8 cellular contexts compared by ENCODE assay signal in genomic region chr19:49591731-49592485, GRCh38. TPM values are rescaled to one million over a fixed set of nuclear protein-coding genes. Genes with fewer than 3 reads are reported as not detected.
A peak's percentile ranks its signal among the peaks of the same experiment; 100 is the strongest.
DNase-seq lines count a peak whose midpoint lies in the region; ATAC-seq and TF ChIP-seq lines count a peak whose summit lies in the region.

No MANE protein-coding gene starts in this region.

- H3K36me3 ChIP-seq in CD4-positive, alpha-beta memory T cell (ENCODE audit: insufficient read depth, low read length) = peaks cover 16% of the 10 kb centered on the region
- H3K36me3 ChIP-seq in SK-N-SH (replicated peaks in 1 of 2; ENCODE audit: control insufficient read depth in 1 of 2, insufficient read depth in 2 of 2, low read length in 1 of 2) (peaks cover 12 to 26% of the 10 kb centered on the region in 2 experiments), skeletal muscle tissue (ENCODE audit: control insufficient read depth in 3 of 3, insufficient read depth in 3 of 3, low read length in 3 of 3) (peaks cover 0 to 12% (median 4%) of the 10 kb centered on the region in 3 donors)

- no peaks in the 10 kb centered on the region for H3K9me2 ChIP-seq in SK-N-SH

- H3K4me1 Mint-ChIP-seq in CD4-positive, alpha-beta memory T cell = peaks cover 21 to 48% (median 31%) of the 10 kb centered on the region in 4 donors

- peak overlapping the region; percentile 74 to 77 for H3K4me3 ChIP-seq in CD4-positive, alpha-beta memory T cell (ENCODE audit: low read length in 2 of 2)
- H3K4me3 ChIP-seq in HL-60 (replicated peaks; ENCODE audit: insufficient read depth, low read length) (peak overlapping the region; percentile 93), SK-N-SH (ENCODE audit: low read depth in 2 of 2, low read length in 1 of 2) (peak overlapping the region; percentile 79 to 90), astrocyte of the spinal cord (ENCODE audit: low read depth, low read length) (peak overlapping the region; percentile 82), iPS-18c (ENCODE audit: insufficient read depth, low read depth, low read length) (peak overlapping the region; percentile 84), skeletal muscle tissue (ENCODE audit: low read length in 3 of 3) (peak overlapping the region; percentile 79 to 84 (median 81))

- no peak for TF ChIP-seq EP300 in SK-N-SH (IDR thresholded peaks at IDR 0.05; ENCODE audit: borderline replicate concordance in 1 of 2, low read depth in 1 of 2, low read length in 1 of 2)

- CTCF ChIA-PET in CD4-positive, alpha-beta memory T cell (lab: Charles Lee; ENCODE audit: partially characterized antibody) = interaction anchor here (1.5 to 2.7 kb wide), 3 partner anchors 12 to 84 kb away, joined by 5 to 12 read pairs (median 11); partner anchors contain the start of genes NOSIP, PRMT1 and PRRG2
- CTCF ChIA-PET in SK-N-SH (lab: Yijun Ruan, JAX) = interaction anchor here (1.0 kb wide), 2 partner anchors 40 to 80 kb away, joined by 3 read pairs; no protein-coding TSS in a partner anchor

- POLR2A ChIA-PET in CD4-positive, alpha-beta memory T cell (lab: Charles Lee; ENCODE audit: partially characterized antibody) = interaction anchor here (0.8 to 7.9 kb wide), 14 partner anchors 12 to 1140 kb away, joined by 3 to 116 read pairs (median 5); partner anchors contain the start of genes ALDH16A1, BCL2L12, IRF3 and NOSIP
- POLR2A ChIA-PET in SK-N-SH (lab: Yijun Ruan, JAX) = interaction anchor here (0.6 to 1.1 kb wide), 3 partner anchors 9 to 48 kb away, joined by 3 read pairs; partner anchors contain the start of gene RRAS

- intact Hi-C loops in CD4-positive, alpha-beta memory T cell (cut with micrococcal nuclease) = loop anchor here (2.0 to 5.0 kb wide), 2 partner anchors 175 to 285 kb away; partner anchors contain the start of genes AKT1S1, AP2A1 and TBC1D17

- H3K9ac ChIP-seq in SK-N-SH (peak overlapping the region; percentile 88), skeletal muscle tissue (ENCODE audit: low read depth in 1 of 3, low read length in 3 of 3) (peak overlapping the region; percentile 57 to 82 (median 75))

- H3K4me1 ChIP-seq in CD4-positive, alpha-beta memory T cell (ENCODE audit: insufficient read depth, low read length) = peaks cover 23% of the 10 kb centered on the region
- H3K4me1 ChIP-seq in SK-N-SH (ENCODE audit: control insufficient read depth in 1 of 2, insufficient read depth in 2 of 2, low read depth in 1 of 2, low read length in 1 of 2) (peaks cover 0 to 12% of the 10 kb centered on the region in 2 experiments; a peak in 1 of 4 replicates), skeletal muscle tissue (ENCODE audit: control insufficient read depth in 3 of 3, insufficient read depth in 3 of 3, low read length in 3 of 3) (peaks cover 16 to 28% (median 22%) of the 10 kb centered on the region in 3 donors)

- peaks cover 29% of the 10 kb centered on the region for H4K20me1 ChIP-seq in SK-N-SH (ENCODE audit: insufficient read depth)

- peak overlapping the region; percentile 84 to 98 (median 93) for H3K27ac Mint-ChIP-seq in CD4-positive, alpha-beta memory T cell

- H3K36me3 Mint-ChIP-seq in CD4-positive, alpha-beta memory T cell = peaks cover 6 to 30% of the 10 kb centered on the region in 2 donors

- no peak for TF ChIP-seq RAD21 in SK-N-SH (IDR thresholded peaks at IDR 0.05; ENCODE audit: low read length)

- peaks cover 29% of the 10 kb centered on the region for H3F3A ChIP-seq in SK-N-SH (replicated peaks; ENCODE audit: insufficient read depth)

- 1% methylated on average over 19 of the region's 51 CpGs for WGBS in SK-N-SH (ENCODE audit: low lambda C conversion rate)

- H3K4me2 ChIP-seq in SK-N-SH = peak overlapping the region; percentile 98

- DNase-seq in CD4-positive, alpha-beta memory T cell = peak; percentile 41 to 61 (median 50)
- peak; percentile 49 to 76 for DNase-seq in HL-60 (ENCODE audit: low read depth in 1 of 2, low spot score in 1 of 2)
- peak; percentile 62 for DNase-seq in SK-N-SH
- peak; percentile 45 for DNase-seq in astrocyte of the spinal cord (ENCODE audit: low read depth, low spot score)
- no peak for DNase-seq in epidermal melanocyte (ENCODE audit: insufficient read length, low spot score)

- H3K27me3 ChIP-seq in CD4-positive, alpha-beta memory T cell (ENCODE audit: insufficient read depth, low read length) = no peaks in the 10 kb centered on the region
- H3K27me3 ChIP-seq in HL-60 (ENCODE audit: insufficient read depth, poor library complexity, severe bottlenecking) (no peaks in the 10 kb centered on the region), SK-N-SH (ENCODE audit: insufficient read depth) (no peaks in the 10 kb centered on the region), skeletal muscle tissue (ENCODE audit: control insufficient read depth in 3 of 3, insufficient read depth in 3 of 3, low read length in 3 of 3) (no peaks in the 10 kb centered on the region)

- TF ChIP-seq CTCF in HL-60 (IDR thresholded peaks at IDR 0.05; ENCODE audit: insufficient read depth, low read length) = no peak
- TF ChIP-seq CTCF in SK-N-SH (IDR thresholded peaks at IDR 0.05) = no peak
- TF ChIP-seq CTCF in astrocyte of the spinal cord (IDR thresholded peaks at IDR 0.05; ENCODE audit: low read depth, low read length) = no peak

- H3K9me3 ChIP-seq in CD4-positive, alpha-beta memory T cell (ENCODE audit: control insufficient read depth in 1 of 2, low read length in 2 of 2) = no peaks in the 10 kb centered on the region
- H3K9me3 ChIP-seq in SK-N-SH (no peaks in the 10 kb centered on the region), iPS-18c (ENCODE audit: control insufficient read depth, insufficient read depth, low read length) (no peaks in the 10 kb centered on the region), skeletal muscle tissue (ENCODE audit: control insufficient read depth in 3 of 3, low read length in 3 of 3) (no peaks in the 10 kb centered on the region)

- H3K9me3 Mint-ChIP-seq in CD4-positive, alpha-beta memory T cell = no peaks in the 10 kb centered on the region

- H3K4me3 Mint-ChIP-seq in CD4-positive, alpha-beta memory T cell = peak overlapping the region; percentile 81 to 95 (median 93)

- H3K27me3 Mint-ChIP-seq in CD4-positive, alpha-beta memory T cell = no peaks in the 10 kb centered on the region

- peak overlapping the region; percentile 62 for H3K27ac ChIP-seq in CD4-positive, alpha-beta memory T cell (ENCODE audit: low read depth, low read length)
- H3K27ac ChIP-seq in HL-60 (replicated peaks) (peak overlapping the region; percentile 94), SK-N-SH (ENCODE audit: low read depth in 2 of 2, low read length in 1 of 2) (peak overlapping the region; percentile 75 to 95), skeletal muscle tissue (ENCODE audit: low read depth, low read length) (peak overlapping the region; percentile 36)

- peaks cover 41% of the 10 kb centered on the region for H3K79me2 ChIP-seq in SK-N-SH (ENCODE audit: insufficient read depth)

- no peak for ATAC-seq in GM18870 (IDR thresholded peaks at IDR 0.05; ENCODE audit: unreplicated experiment)

- in situ Hi-C loops in astrocyte of the spinal cord (cut with HindIII; ENCODE audit: low sequenced_read_pairs) = no loop called here

- H2AFZ ChIP-seq in SK-N-SH (ENCODE audit: low read depth) = no peak overlapping the region

TF ChIP-seq in SK-N-SH, 30 proteins besides CTCF, POLR2A, EP300 and RAD21 (continues in another document):
- no peak; the same call in 1 of the 2 replicates for TF ChIP-seq FOXM1 (IDR thresholded peaks at IDR 0.05; ENCODE audit: low read depth)
- TF ChIP-seq USF1 (IDR thresholded peaks at IDR 0.05; ENCODE audit: borderline replicate concordance, low read depth) = no peak
- peak; percentile 20 for TF ChIP-seq CHD2 (IDR thresholded peaks at IDR 0.05; ENCODE audit: low read length, partially characterized antibody)
- TF ChIP-seq GATA2 (CRISPR knock-in tag; IDR thresholded peaks at IDR 0.05) = no peak
- peak; percentile 59; the same call in 1 of the 2 replicates for TF ChIP-seq MXI1 (IDR thresholded peaks at IDR 0.05; ENCODE audit: low read depth, low read length)
- no peak for TF ChIP-seq MEF2A (IDR thresholded peaks at IDR 0.05; ENCODE audit: borderline replicate concordance, low read depth)
- no peak for TF ChIP-seq NRF1 (IDR thresholded peaks at IDR 0.05; ENCODE audit: low read depth, low read length)

RNA-seq across cellular contexts. Expression of gene PRR12, which starts 0.9 kb away (rescaled TPM):
- 10 to 100 TPM; 64.6 to 65.1 TPM for total RNA-seq in CD4-positive, alpha-beta memory T cell
- polyA plus RNA-seq in CD4-positive, alpha-beta memory T cell = 1 to 10 TPM in 1 of 2 donors, not detected in 1; 1.2 TPM
- 0.71 and 1.7 TPM in 2 replicates for polyA plus RNA-seq in SK-N-SH (2012; rRNA removed)
- polyA plus RNA-seq in SK-N-SH (2012; cell fraction: cytosol; rRNA removed) = 1.4 and 1.8 TPM in 2 replicates
- 5.2 and 8.9 TPM in 2 replicates for polyA plus RNA-seq in SK-N-SH (2012; cell fraction: nucleus; rRNA removed)
- total RNA-seq in skeletal muscle tissue = 3.1 TPM

RNA-seq across cellular contexts. Expression of gene PRRG2, which starts 10.8 kb away (rescaled TPM):
- total RNA-seq in CD4-positive, alpha-beta memory T cell = 1 to 10 TPM; 1.0 to 1.7 TPM
- polyA plus RNA-seq in CD4-positive, alpha-beta memory T cell = under 1 TPM in 1 of 2 donors, not detected in 1; 0.34 TPM
- 0.42 and 0.44 TPM in 2 replicates for polyA plus RNA-seq in SK-N-SH (2012; rRNA removed)
- 0.21 and 0.62 TPM in 2 replicates for polyA plus RNA-seq in SK-N-SH (2012; cell fraction: cytosol; rRNA removed)
- polyA plus RNA-seq in SK-N-SH (2012; cell fraction: nucleus; rRNA removed) = 0.33 and 0.42 TPM in 2 replicates
- not detected for total RNA-seq in skeletal muscle tissue

RNA-seq across cellular contexts. Expression of gene NOSIP, which starts 11.6 kb away (rescaled TPM):
- total RNA-seq in CD4-positive, alpha-beta memory T cell = 100 to 1,000 TPM; 177 to 191 TPM
- 100 to 1,000 TPM; 650 to 674 TPM for polyA plus RNA-seq in CD4-positive, alpha-beta memory T cell
- polyA plus RNA-seq in SK-N-SH (2012; rRNA removed) = 101 and 128 TPM in 2 replicates
- 53.6 and 77.6 TPM in 2 replicates for polyA plus RNA-seq in SK-N-SH (2012; cell fraction: cytosol; rRNA removed)
- 159 and 225 TPM in 2 replicates for polyA plus RNA-seq in SK-N-SH (2012; cell fraction: nucleus; rRNA removed)
- 73.1 TPM for total RNA-seq in skeletal muscle tissue

RNA-seq across cellular contexts. Expression of gene RRAS, which starts 48.0 kb away (rescaled TPM):
- total RNA-seq in CD4-positive, alpha-beta memory T cell = 10 to 100 TPM; 12.0 to 13.4 TPM
- 10 to 100 TPM; 28.0 to 32.1 TPM for polyA plus RNA-seq in CD4-positive, alpha-beta memory T cell
- 113 and 141 TPM in 2 replicates for polyA plus RNA-seq in SK-N-SH (2012; rRNA removed)
- 75.1 and 114 TPM in 2 replicates for polyA plus RNA-seq in SK-N-SH (2012; cell fraction: cytosol; rRNA removed)
- 85.4 and 90.9 TPM in 2 replicates for polyA plus RNA-seq in SK-N-SH (2012; cell fraction: nucleus; rRNA removed)
- total RNA-seq in skeletal muscle tissue = 4.2 TPM

RNA-seq across cellular contexts. Expression of gene SCAF1, which starts 50.1 kb away (rescaled TPM):
- 10 to 100 TPM; 60.5 to 62.7 TPM for total RNA-seq in CD4-positive, alpha-beta memory T cell
- 1 to 10 TPM in 1 of 2 donors, not detected in 1; 4.0 TPM for polyA plus RNA-seq in CD4-positive, alpha-beta memory T cell
- polyA plus RNA-seq in SK-N-SH (2012; rRNA removed) = 5.5 and 9.5 TPM in 2 replicates
- polyA plus RNA-seq in SK-N-SH (2012; cell fraction: cytosol; rRNA removed) = 9.1 and 15.9 TPM in 2 replicates
- polyA plus RNA-seq in SK-N-SH (2012; cell fraction: nucleus; rRNA removed) = 51.6 and 91.2 TPM in 2 replicates
- total RNA-seq in skeletal muscle tissue = 8.4 TPM

Comparison
In these comparisons a context has a peak if more than half of its experiments do, and no peak if none do; other contexts are left out.
1. H3K27ac ChIP-seq: peak in every context shown above with its lines; median percentile 94 in HL-60; 85 in SK-N-SH; 62 in CD4-positive, alpha-beta memory T cell; 36 in skeletal muscle tissue.
2. RNA of gene PRR12, which starts 0.9 kb away (total RNA-seq): 64.6 to 65.1 TPM in CD4-positive, alpha-beta memory T cell; 3.1 TPM in skeletal muscle tissue (single experiment); every median in the first group is over 10 times any median in the second.
3. Peak in every context shown above with its lines, with median percentiles within 50 percentile points of each other: H3K4me3 ChIP-seq.